14 cellular contexts compared by ENCODE assay signal in the genomic region with DNA sequence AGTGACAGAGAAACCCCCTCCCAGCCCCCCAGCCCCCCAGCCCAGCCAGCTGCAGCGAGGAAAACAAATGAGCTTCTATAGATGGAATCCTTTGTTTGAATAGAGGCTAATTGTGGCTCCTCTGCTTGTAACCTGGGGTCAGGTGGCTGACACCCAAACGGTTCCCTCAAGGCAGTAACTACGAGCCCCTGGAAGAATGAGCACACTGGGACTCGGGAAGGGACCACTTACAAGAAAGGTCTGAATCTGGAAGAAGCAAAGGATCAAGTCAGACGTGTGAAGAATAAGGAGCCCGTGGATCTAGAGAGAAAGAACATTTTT.
DNase-seq lines count a peak whose midpoint lies in the region; ATAC-seq and TF ChIP-seq lines count a peak whose summit lies in the region.
"Had no signal": no experiment of that assay in that cellular context is flagged by ENCODE, and none has a peak within 500 bp of the region (broad histone marks: within the 10 kb centered on the region; RNA-seq: fewer than 3 reads in every experiment).

No MANE protein-coding gene starts in this region.

- no peak for ATAC-seq in activated T-helper 17 cell treated with anti-CD3 and anti-CD28 coated beads, Interleukin-2, amount 50 U/mL, for 72 hours (replicated peaks)
- no peak for ATAC-seq in upper lobe of right lung

- H3K36me3 Mint-ChIP-seq in T-helper 2 cell treated with Interferon-gamma antibody and Interleukin-4, amounts not matched to agents 5 μg/mL and 100 μg/mL, for 36 hours (ENCODE audit: low read depth): peaks cover 3% of the 10 kb centered on the region
- H3K36me3 Mint-ChIP-seq in activated T-helper 17 cell treated with anti-CD3 and anti-CD28 coated beads, Interleukin-2, amount 50 U/mL, for 72 hours (ENCODE audit: low read depth): no peaks in the 10 kb centered on the region
- H3K36me3 Mint-ChIP-seq in progenitor cell of endocrine pancreas (ENCODE audit: insufficient read depth): no peaks in the 10 kb centered on the region

- peak overlapping the region; percentile 20 for H3K27ac ChIP-seq in HUES48 (ENCODE audit: low read depth, low read length)
- H3K27ac ChIP-seq in ascending aorta: no peak overlapping the region
- no peak overlapping the region for H3K27ac ChIP-seq in upper lobe of right lung
- H3K27ac ChIP-seq: cardiac muscle cell, uterus had no signal

- no peak for TF ChIP-seq CTCF in progenitor cell of endocrine pancreas (IDR thresholded peaks at IDR 0.05; ENCODE audit: unreplicated experiment)
- no peak for TF ChIP-seq CTCF in ascending aorta (IDR thresholded peaks at IDR 0.05)
- TF ChIP-seq CTCF in upper lobe of right lung (IDR thresholded peaks at IDR 0.05): no peak

- H3K27ac Mint-ChIP-seq in T-helper 2 cell treated with Interferon-gamma antibody and Interleukin-4, amounts not matched to agents 5 μg/mL and 100 μg/mL, for 36 hours: peak overlapping the region; percentile 88
- H3K27ac Mint-ChIP-seq in activated T-helper 17 cell treated with anti-CD3 and anti-CD28 coated beads, Interleukin-2, amount 50 U/mL, for 72 hours: peak overlapping the region; percentile 61
- peak overlapping the region; percentile 82 for H3K27ac Mint-ChIP-seq in progenitor cell of endocrine pancreas

- intact Hi-C loops in ascending aorta (cut with DNase I): no loop called here
- intact Hi-C loops in upper lobe of right lung (cut with DNase I): no loop called here

- no peaks in the 10 kb centered on the region for H3K36me3 ChIP-seq in HUES48 (ENCODE audit: control insufficient read depth, insufficient read depth, low read length)
- H3K36me3 ChIP-seq in ascending aorta: no peaks in the 10 kb centered on the region
- no peaks in the 10 kb centered on the region for H3K36me3 ChIP-seq in upper lobe of right lung
- H3K36me3 ChIP-seq: cardiac muscle cell, uterus had no signal

- no peak for DNase-seq in T-helper 2 cell treated with Interferon-gamma antibody and Interleukin-4, amounts not matched to agents 5 μg/mL and 100 μg/mL, for 36 hours (ENCODE audit: low spot score)
- DNase-seq in T-helper 2 cell (no peak), progenitor cell of endocrine pancreas (ENCODE audit: low spot score, unreplicated experiment) (no peak), ascending aorta (ENCODE audit: low spot score in 2 of 2) (no peak), upper lobe of right lung (no peak), NCI-H1092 (lab: John Stamatoyannopoulos, UW) (no peak)
- DNase-seq: DMS153, MM.1S, NCI-H226, SHP77, uterus had no signal

- H3K4me3 ChIP-seq in HUES48 (ENCODE audit: low read depth, low read length) (no peak overlapping the region), ascending aorta (no peak overlapping the region), upper lobe of right lung (no peak overlapping the region)
- H3K4me3 ChIP-seq: cardiac muscle cell, uterus had no signal

- no peaks in the 10 kb centered on the region for H3K9me3 ChIP-seq in HUES48 (ENCODE audit: control insufficient read depth, insufficient read depth, low read length)
- no peaks in the 10 kb centered on the region for H3K9me3 ChIP-seq in ascending aorta
- H3K9me3 ChIP-seq in upper lobe of right lung: no peaks in the 10 kb centered on the region
- H3K9me3 ChIP-seq: uterus had no signal

- H3K27me3 Mint-ChIP-seq in T-helper 2 cell treated with Interferon-gamma antibody and Interleukin-4, amounts not matched to agents 5 μg/mL and 100 μg/mL, for 36 hours (ENCODE audit: low read depth): no peaks in the 10 kb centered on the region
- no peaks in the 10 kb centered on the region for H3K27me3 Mint-ChIP-seq in activated T-helper 17 cell treated with anti-CD3 and anti-CD28 coated beads, Interleukin-2, amount 50 U/mL, for 72 hours
- peaks cover 9% of the 10 kb centered on the region for H3K27me3 Mint-ChIP-seq in progenitor cell of endocrine pancreas

- no peaks in the 10 kb centered on the region for H3K9me3 Mint-ChIP-seq in T-helper 2 cell treated with Interferon-gamma antibody and Interleukin-4, amounts not matched to agents 5 μg/mL and 100 μg/mL, for 36 hours
- no peaks in the 10 kb centered on the region for H3K9me3 Mint-ChIP-seq in activated T-helper 17 cell treated with anti-CD3 and anti-CD28 coated beads, Interleukin-2, amount 50 U/mL, for 72 hours
- H3K9me3 Mint-ChIP-seq in progenitor cell of endocrine pancreas (ENCODE audit: low read depth): no peaks in the 10 kb centered on the region

- peaks cover 61% of the 10 kb centered on the region for H3K4me1 Mint-ChIP-seq in T-helper 2 cell treated with Interferon-gamma antibody and Interleukin-4, amounts not matched to agents 5 μg/mL and 100 μg/mL, for 36 hours (ENCODE audit: low read depth)
- H3K4me1 Mint-ChIP-seq in activated T-helper 17 cell treated with anti-CD3 and anti-CD28 coated beads, Interleukin-2, amount 50 U/mL, for 72 hours: peaks cover 9% of the 10 kb centered on the region
- H3K4me1 Mint-ChIP-seq in progenitor cell of endocrine pancreas (ENCODE audit: low read depth): peaks cover 40% of the 10 kb centered on the region

- H3K4me3 Mint-ChIP-seq in T-helper 2 cell treated with Interferon-gamma antibody and Interleukin-4, amounts not matched to agents 5 μg/mL and 100 μg/mL, for 36 hours: no peak overlapping the region
- peak overlapping the region; percentile 48 for H3K4me3 Mint-ChIP-seq in activated T-helper 17 cell treated with anti-CD3 and anti-CD28 coated beads, Interleukin-2, amount 50 U/mL, for 72 hours
- H3K4me3 Mint-ChIP-seq in progenitor cell of endocrine pancreas (ENCODE audit: low read depth): no peak overlapping the region

- H3K9ac ChIP-seq in HUES48 (ENCODE audit: low read depth, low read length): no peak overlapping the region

- H3K4me1 ChIP-seq in HUES48 (ENCODE audit: control insufficient read depth, insufficient read depth, low read length): peaks cover 19% of the 10 kb centered on the region
- no peaks in the 10 kb centered on the region for H3K4me1 ChIP-seq in ascending aorta
- H3K4me1 ChIP-seq in upper lobe of right lung: no peaks in the 10 kb centered on the region
- H3K4me1 ChIP-seq: uterus had no signal

- H3K27me3 ChIP-seq in HUES48 (ENCODE audit: control insufficient read depth, insufficient read depth, low read length): no peaks in the 10 kb centered on the region
- no peaks in the 10 kb centered on the region for H3K27me3 ChIP-seq in ascending aorta
- H3K27me3 ChIP-seq in upper lobe of right lung: no peaks in the 10 kb centered on the region
- H3K27me3 ChIP-seq: cardiac muscle cell, uterus had no signal
